Comparison of ENCODE assay signal across 1 cellular context in the genomic region with DNA sequence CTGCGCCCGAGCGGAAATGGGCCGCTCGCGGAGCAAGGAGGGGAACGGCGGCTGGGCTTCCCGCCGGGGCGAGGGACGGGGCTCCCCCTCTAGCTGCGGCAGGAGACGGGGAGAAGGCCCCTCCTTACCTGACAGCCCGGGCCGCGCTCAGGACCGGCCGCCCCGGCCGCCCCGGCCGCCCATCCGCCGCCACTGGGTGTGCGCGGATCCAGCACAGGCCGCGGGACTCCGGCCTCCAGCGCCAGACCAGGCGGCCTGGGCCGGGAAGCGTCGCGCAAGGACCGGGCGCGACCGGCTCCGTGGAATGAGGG.
TF ChIP-seq lines count a peak whose summit lies in the region.

No MANE protein-coding gene starts in this region.

TF ChIP-seq in K562, 482 proteins besides CTCF, POLR2A, EP300 and RAD21 (continued from another document):
- TF ChIP-seq ZNF384 (IDR thresholded peaks at IDR 0.05; ENCODE audit: low read depth, low read length) (no peak), ZNF764 (CRISPR knock-in tag; IDR thresholded peaks at IDR 0.05; ENCODE audit: low read depth) (0 out of 2 replicates have a peak, but pooled peaks have one; percentile 15), ZFP30 (CRISPR knock-in tag; IDR thresholded peaks at IDR 0.05; ENCODE audit: borderline replicate concordance) (no peak), GATA2 (CRISPR knock-in tag; IDR thresholded peaks at IDR 0.05) (no peak), RBFOX2 (IDR thresholded peaks at IDR 0.05; ENCODE audit: low read depth, low read length) (peak; percentile 62), TGIF2 (CRISPR knock-in tag; IDR thresholded peaks at IDR 0.05) (peak; percentile 72; the same call in 1 of the 2 replicates), MECOM (CRISPR knock-in tag; IDR thresholded peaks at IDR 0.05) (no peak), TEAD2 (tag; IDR thresholded peaks at IDR 0.05) (no peak), MAZ (CRISPR knock-in tag; conservative IDR thresholded peaks at IDR 0.05 in 1 of 2, IDR thresholded peaks at IDR 0.05 in 1 of 2) (0 out of 4 replicates have a peak, but pooled peaks of 1 of the 2 experiments have one; percentile 7), E2F3 (CRISPR knock-in tag; IDR thresholded peaks at IDR 0.05) (peak; percentile 77; the same call in 1 of the 2 replicates), PTTG1 (tag; IDR thresholded peaks at IDR 0.05; ENCODE audit: low read depth) (no peak), ZNF224 (CRISPR knock-in tag; IDR thresholded peaks at IDR 0.05) (no peak), NRF1 (conservative IDR thresholded peaks at IDR 0.05 in 1 of 2, IDR thresholded peaks at IDR 0.05 in 1 of 2) (peak; percentile 9 to 12; a peak in 1 of 4 replicates), CXXC5 (CRISPR knock-in tag; IDR thresholded peaks at IDR 0.05) (peak; percentile 23), SP2 (IDR thresholded peaks at IDR 0.05; ENCODE audit: extremely low read depth, low read depth, low read length, poor library complexity, severe bottlenecking) (no peak), ZBTB17 (CRISPR knock-in tag; IDR thresholded peaks at IDR 0.05) (no peak), YY1 (IDR thresholded peaks at IDR 0.05; ENCODE audit: borderline replicate concordance in 1 of 3, control insufficient read depth in 1 of 3, extremely low read depth in 1 of 3, insufficient read depth in 3 of 3, insufficient read length in 1 of 3, insufficient replicate concordance in 2 of 3, low read depth in 1 of 3, low read length in 2 of 3) (peak in 2 of 3 experiments; percentile 15 to 25)
- TF ChIP-seq, protein P1, sequence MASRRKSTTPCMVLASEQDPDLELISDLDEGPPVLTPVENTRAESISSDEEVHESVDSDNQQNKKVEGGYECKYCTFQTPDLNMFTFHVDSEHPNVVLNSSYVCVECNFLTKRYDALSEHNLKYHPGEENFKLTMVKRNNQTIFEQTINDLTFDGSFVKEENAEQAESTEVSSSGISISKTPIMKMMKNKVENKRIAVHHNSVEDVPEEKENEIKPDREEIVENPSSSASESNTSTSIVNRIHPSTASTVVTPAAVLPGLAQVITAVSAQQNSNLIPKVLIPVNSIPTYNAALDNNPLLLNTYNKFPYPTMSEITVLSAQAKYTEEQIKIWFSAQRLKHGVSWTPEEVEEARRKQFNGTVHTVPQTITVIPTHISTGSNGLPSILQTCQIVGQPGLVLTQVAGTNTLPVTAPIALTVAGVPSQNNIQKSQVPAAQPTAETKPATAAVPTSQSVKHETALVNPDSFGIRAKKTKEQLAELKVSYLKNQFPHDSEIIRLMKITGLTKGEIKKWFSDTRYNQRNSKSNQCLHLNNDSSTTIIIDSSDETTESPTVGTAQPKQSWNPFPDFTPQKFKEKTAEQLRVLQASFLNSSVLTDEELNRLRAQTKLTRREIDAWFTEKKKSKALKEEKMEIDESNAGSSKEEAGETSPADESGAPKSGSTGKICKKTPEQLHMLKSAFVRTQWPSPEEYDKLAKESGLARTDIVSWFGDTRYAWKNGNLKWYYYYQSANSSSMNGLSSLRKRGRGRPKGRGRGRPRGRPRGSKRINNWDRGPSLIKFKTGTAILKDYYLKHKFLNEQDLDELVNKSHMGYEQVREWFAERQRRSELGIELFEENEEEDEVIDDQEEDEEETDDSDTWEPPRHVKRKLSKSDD (conservative IDR thresholded peaks at IDR 0.05; ENCODE audit: low read length): no peak
- TF ChIP-seq, protein P2, sequence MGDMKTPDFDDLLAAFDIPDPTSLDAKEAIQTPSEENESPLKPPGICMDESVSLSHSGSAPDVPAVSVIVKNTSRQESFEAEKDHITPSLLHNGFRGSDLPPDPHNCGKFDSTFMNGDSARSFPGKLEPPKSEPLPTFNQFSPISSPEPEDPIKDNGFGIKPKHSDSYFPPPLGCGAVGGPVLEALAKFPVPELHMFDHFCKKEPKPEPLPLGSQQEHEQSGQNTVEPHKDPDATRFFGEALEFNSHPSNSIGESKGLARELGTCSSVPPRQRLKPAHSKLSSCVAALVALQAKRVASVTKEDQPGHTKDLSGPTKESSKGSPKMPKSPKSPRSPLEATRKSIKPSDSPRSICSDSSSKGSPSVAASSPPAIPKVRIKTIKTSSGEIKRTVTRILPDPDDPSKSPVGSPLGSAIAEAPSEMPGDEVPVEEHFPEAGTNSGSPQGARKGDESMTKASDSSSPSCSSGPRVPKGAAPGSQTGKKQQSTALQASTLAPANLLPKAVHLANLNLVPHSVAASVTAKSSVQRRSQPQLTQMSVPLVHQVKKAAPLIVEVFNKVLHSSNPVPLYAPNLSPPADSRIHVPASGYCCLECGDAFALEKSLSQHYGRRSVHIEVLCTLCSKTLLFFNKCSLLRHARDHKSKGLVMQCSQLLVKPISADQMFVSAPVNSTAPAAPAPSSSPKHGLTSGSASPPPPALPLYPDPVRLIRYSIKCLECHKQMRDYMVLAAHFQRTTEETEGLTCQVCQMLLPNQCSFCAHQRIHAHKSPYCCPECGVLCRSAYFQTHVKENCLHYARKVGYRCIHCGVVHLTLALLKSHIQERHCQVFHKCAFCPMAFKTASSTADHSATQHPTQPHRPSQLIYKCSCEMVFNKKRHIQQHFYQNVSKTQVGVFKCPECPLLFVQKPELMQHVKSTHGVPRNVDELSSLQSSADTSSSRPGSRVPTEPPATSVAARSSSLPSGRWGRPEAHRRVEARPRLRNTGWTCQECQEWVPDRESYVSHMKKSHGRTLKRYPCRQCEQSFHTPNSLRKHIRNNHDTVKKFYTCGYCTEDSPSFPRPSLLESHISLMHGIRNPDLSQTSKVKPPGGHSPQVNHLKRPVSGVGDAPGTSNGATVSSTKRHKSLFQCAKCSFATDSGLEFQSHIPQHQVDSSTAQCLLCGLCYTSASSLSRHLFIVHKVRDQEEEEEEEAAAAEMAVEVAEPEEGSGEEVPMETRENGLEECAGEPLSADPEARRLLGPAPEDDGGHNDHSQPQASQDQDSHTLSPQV (IDR thresholded peaks at IDR 0.05): no peak
- TF ChIP-seq, protein P3, sequence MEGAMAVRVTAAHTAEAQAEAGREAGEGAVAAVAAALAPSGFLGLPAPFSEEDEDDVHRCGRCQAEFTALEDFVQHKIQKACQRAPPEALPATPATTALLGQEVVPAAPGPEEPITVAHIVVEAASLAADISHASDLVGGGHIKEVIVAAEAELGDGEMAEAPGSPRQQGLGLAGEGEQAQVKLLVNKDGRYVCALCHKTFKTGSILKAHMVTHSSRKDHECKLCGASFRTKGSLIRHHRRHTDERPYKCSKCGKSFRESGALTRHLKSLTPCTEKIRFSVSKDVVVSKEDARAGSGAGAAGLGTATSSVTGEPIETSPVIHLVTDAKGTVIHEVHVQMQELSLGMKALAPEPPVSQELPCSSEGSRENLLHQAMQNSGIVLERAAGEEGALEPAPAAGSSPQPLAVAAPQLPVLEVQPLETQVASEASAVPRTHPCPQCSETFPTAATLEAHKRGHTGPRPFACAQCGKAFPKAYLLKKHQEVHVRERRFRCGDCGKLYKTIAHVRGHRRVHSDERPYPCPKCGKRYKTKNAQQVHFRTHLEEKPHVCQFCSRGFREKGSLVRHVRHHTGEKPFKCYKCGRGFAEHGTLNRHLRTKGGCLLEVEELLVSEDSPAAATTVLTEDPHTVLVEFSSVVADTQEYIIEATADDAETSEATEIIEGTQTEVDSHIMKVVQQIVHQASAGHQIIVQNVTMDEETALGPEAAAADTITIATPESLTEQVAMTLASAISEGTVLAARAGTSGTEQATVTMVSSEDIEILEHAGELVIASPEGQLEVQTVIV (CRISPR knock-in tag; IDR thresholded peaks at IDR 0.05; ENCODE audit: borderline replicate concordance): no peak
- TF ChIP-seq, protein P4, sequence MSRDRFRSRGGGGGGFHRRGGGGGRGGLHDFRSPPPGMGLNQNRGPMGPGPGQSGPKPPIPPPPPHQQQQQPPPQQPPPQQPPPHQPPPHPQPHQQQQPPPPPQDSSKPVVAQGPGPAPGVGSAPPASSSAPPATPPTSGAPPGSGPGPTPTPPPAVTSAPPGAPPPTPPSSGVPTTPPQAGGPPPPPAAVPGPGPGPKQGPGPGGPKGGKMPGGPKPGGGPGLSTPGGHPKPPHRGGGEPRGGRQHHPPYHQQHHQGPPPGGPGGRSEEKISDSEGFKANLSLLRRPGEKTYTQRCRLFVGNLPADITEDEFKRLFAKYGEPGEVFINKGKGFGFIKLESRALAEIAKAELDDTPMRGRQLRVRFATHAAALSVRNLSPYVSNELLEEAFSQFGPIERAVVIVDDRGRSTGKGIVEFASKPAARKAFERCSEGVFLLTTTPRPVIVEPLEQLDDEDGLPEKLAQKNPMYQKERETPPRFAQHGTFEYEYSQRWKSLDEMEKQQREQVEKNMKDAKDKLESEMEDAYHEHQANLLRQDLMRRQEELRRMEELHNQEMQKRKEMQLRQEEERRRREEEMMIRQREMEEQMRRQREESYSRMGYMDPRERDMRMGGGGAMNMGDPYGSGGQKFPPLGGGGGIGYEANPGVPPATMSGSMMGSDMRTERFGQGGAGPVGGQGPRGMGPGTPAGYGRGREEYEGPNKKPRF (IDR thresholded peaks at IDR 0.05; ENCODE audit: low read depth, low read length): no peak
- TF ChIP-seq, protein P5, sequence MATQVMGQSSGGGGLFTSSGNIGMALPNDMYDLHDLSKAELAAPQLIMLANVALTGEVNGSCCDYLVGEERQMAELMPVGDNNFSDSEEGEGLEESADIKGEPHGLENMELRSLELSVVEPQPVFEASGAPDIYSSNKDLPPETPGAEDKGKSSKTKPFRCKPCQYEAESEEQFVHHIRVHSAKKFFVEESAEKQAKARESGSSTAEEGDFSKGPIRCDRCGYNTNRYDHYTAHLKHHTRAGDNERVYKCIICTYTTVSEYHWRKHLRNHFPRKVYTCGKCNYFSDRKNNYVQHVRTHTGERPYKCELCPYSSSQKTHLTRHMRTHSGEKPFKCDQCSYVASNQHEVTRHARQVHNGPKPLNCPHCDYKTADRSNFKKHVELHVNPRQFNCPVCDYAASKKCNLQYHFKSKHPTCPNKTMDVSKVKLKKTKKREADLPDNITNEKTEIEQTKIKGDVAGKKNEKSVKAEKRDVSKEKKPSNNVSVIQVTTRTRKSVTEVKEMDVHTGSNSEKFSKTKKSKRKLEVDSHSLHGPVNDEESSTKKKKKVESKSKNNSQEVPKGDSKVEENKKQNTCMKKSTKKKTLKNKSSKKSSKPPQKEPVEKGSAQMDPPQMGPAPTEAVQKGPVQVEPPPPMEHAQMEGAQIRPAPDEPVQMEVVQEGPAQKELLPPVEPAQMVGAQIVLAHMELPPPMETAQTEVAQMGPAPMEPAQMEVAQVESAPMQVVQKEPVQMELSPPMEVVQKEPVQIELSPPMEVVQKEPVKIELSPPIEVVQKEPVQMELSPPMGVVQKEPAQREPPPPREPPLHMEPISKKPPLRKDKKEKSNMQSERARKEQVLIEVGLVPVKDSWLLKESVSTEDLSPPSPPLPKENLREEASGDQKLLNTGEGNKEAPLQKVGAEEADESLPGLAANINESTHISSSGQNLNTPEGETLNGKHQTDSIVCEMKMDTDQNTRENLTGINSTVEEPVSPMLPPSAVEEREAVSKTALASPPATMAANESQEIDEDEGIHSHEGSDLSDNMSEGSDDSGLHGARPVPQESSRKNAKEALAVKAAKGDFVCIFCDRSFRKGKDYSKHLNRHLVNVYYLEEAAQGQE (CRISPR knock-in tag; IDR thresholded peaks at IDR 0.05; ENCODE audit: low read depth): 0 out of 2 replicates have a peak, but pooled peaks have one; percentile 55
